Comparison of ENCODE assay signal across 16 cellular contexts in genomic region chr9:130990362-130991226, GRCh38. TPM values are rescaled to one million over a fixed set of nuclear protein-coding genes. Genes with fewer than 3 reads are reported as not detected.
DNase-seq lines count a peak whose midpoint lies in the region; ATAC-seq, FAIRE-seq and TF ChIP-seq lines count a peak whose summit lies in the region.
"Had no signal": no experiment of that assay in that cellular context is flagged by ENCODE, and none has a peak within 500 bp of the region (broad histone marks: within the 10 kb centered on the region; RNA-seq: fewer than 3 reads in every experiment).

No MANE protein-coding gene starts in this region.

- H3K18ac ChIP-seq in neuronal stem cell (ENCODE audit: low read length), result peak overlapping the region; percentile 76

- H3K9me3 ChIP-seq in NT2/D1 (ENCODE audit: insufficient read depth, low read length), result no peaks in the 10 kb centered on the region
- no peaks in the 10 kb centered on the region for H3K9me3 ChIP-seq in endodermal cell (ENCODE audit: control insufficient read depth, low read length)
- H3K9me3 ChIP-seq in neuronal stem cell (replicated peaks in 1 of 2; ENCODE audit: control insufficient read depth in 2 of 2, insufficient read depth in 1 of 2, low read depth in 1 of 2, low read length in 2 of 2), result no peaks in the 10 kb centered on the region
- H3K9me3 ChIP-seq: A549, Caco-2, SJSA1 had no signal

- peaks cover 4% of the 10 kb centered on the region for H3K27me3 ChIP-seq in NT2/D1 (ENCODE audit: insufficient read depth, insufficient read length)
- H3K27me3 ChIP-seq in endodermal cell (ENCODE audit: control insufficient read depth, insufficient read depth, low read length, poor library complexity, severe bottlenecking), result no peaks in the 10 kb centered on the region
- peaks cover 0 to 14% (median 0%) of the 10 kb centered on the region in 3 experiments for H3K27me3 ChIP-seq in neuronal stem cell (ENCODE audit: control insufficient read depth in 3 of 3, insufficient read depth in 3 of 3, low read depth in 1 of 3, low read length in 3 of 3)

- H3K27ac Mint-ChIP-seq in endodermal cell (no peak overlapping the region), CD14-positive monocyte (no peak overlapping the region)
- H3K27ac Mint-ChIP-seq in effector memory CD8-positive, alpha-beta T cell, result no peak overlapping the region

- DNase-seq in D341Med (ENCODE audit: low spot score) (peak; percentile 19), NT2/D1 (ENCODE audit: low read depth, low spot score) (no peak), endodermal cell (peak; percentile 59), neuronal stem cell (ENCODE audit: low spot score) (no peak), CD14-positive monocyte (ENCODE audit: low spot score) (no peak), frontal cortex (ENCODE audit: low spot score in 2 of 2) (no peak)
- no peak for DNase-seq in effector memory CD8-positive, alpha-beta T cell
- DNase-seq: NCI-H1436, NCI-H2029, NCI-H774, PC-9 had no signal

- no peak for FAIRE-seq in frontal cortex (lab: Jason Lieb, UNC)
- FAIRE-seq: A549 had no signal

- peaks cover 3% of the 10 kb centered on the region for H3K79me1 ChIP-seq in neuronal stem cell (ENCODE audit: low read depth, low read length)

- intact Hi-C loops in CD14-positive monocyte (cut with micrococcal nuclease), result loop anchor here in 1 of 2 donors (10.0 kb wide), 1 partner anchor 286 kb away; no protein-coding TSS in a partner anchor

- no peak overlapping the region for H3K4me3 Mint-ChIP-seq in endodermal cell
- peak overlapping the region in 1 of 2 donors; percentile 2 for H3K4me3 Mint-ChIP-seq in CD14-positive monocyte
- H3K4me3 Mint-ChIP-seq in effector memory CD8-positive, alpha-beta T cell, result no peak overlapping the region

- H4K8ac ChIP-seq in neuronal stem cell (ENCODE audit: low read depth, low read length), result no peak overlapping the region

- TF ChIP-seq CTCF in endodermal cell (conservative IDR thresholded peaks at IDR 0.05), result no peak
- TF ChIP-seq CTCF in CD14-positive monocyte (IDR thresholded peaks at IDR 0.05), result no peak

- H3K4me3 ChIP-seq in NT2/D1 (ENCODE audit: insufficient read length, low read depth), result no peak overlapping the region
- H3K4me3 ChIP-seq in endodermal cell (ENCODE audit: low read length), result no peak overlapping the region
- H3K4me3 ChIP-seq in neuronal stem cell (ENCODE audit: low read length in 2 of 2), result peak overlapping the region in 1 of 2 donors; percentile 12
- H3K4me3 ChIP-seq: A549, PC-9, SJSA1 had no signal

- H3K4ac ChIP-seq in neuronal stem cell (ENCODE audit: low read length), result no peak overlapping the region

- no peak overlapping the region for H3K27ac ChIP-seq in endodermal cell (ENCODE audit: low read depth, low read length)
- H3K27ac ChIP-seq in neuronal stem cell (replicated peaks; ENCODE audit: low read length), result no peak overlapping the region
- H3K27ac ChIP-seq: A549, KMS-11, PC-9, SJSA1 had no signal

- no peak overlapping the region for H2BK15ac ChIP-seq in neuronal stem cell (ENCODE audit: low read length)

- H3K9me3 Mint-ChIP-seq in endodermal cell (no peaks in the 10 kb centered on the region), CD14-positive monocyte (peaks cover 0 to 3% (median 0%) of the 10 kb centered on the region in 7 donors)
- no peaks in the 10 kb centered on the region for H3K9me3 Mint-ChIP-seq in effector memory CD8-positive, alpha-beta T cell

- H3K4me1 ChIP-seq in NT2/D1 (ENCODE audit: insufficient read depth, insufficient read length), result peaks cover 26% of the 10 kb centered on the region
- peaks cover 3% of the 10 kb centered on the region for H3K4me1 ChIP-seq in endodermal cell (ENCODE audit: control insufficient read depth, insufficient read depth, low read length)
- H3K4me1 ChIP-seq in neuronal stem cell (ENCODE audit: control insufficient read depth in 2 of 2, insufficient read depth in 1 of 2, low read depth in 1 of 2, low read length in 2 of 2), result peaks cover 6 to 39% of the 10 kb centered on the region in 2 donors
- H3K4me1 ChIP-seq: Caco-2, SJSA1 had no signal

- peak overlapping the region; percentile 60 for H2AK5ac ChIP-seq in neuronal stem cell (ENCODE audit: low read depth, low read length)

- no peak overlapping the region for H4K91ac ChIP-seq in neuronal stem cell (ENCODE audit: low read depth, low read length, poor library complexity)

- H3K14ac ChIP-seq in neuronal stem cell (ENCODE audit: low read length), result peak overlapping the region; percentile 78

- H3K23ac ChIP-seq in neuronal stem cell (ENCODE audit: low read depth, low read length, poor library complexity), result peak overlapping the region; percentile 66

- H2AFZ ChIP-seq in neuronal stem cell (ENCODE audit: low read length), result peak overlapping the region; percentile 71
- H2AFZ ChIP-seq: PC-9 had no signal

- H3K9ac ChIP-seq in NT2/D1 (ENCODE audit: insufficient read length, low read depth) (peak overlapping the region; percentile 47), endodermal cell (ENCODE audit: extremely low read depth, low read length, poor library complexity, severe bottlenecking) (no peak overlapping the region), neuronal stem cell (ENCODE audit: low read depth, low read length, poor library complexity) (no peak overlapping the region)
- H3K9ac ChIP-seq: KMS-11 had no signal

- H2BK5ac ChIP-seq in neuronal stem cell (ENCODE audit: low read length), result no peak overlapping the region

- H3K4me2 ChIP-seq in neuronal stem cell (ENCODE audit: insufficient read depth, low read length, poor library complexity, severe bottlenecking), result no peak overlapping the region
- H3K4me2 ChIP-seq: A549, KMS-11, PC-9 had no signal

- H3K36me3 ChIP-seq in NT2/D1 (ENCODE audit: insufficient read depth, insufficient read length, low read length) (no peaks in the 10 kb centered on the region), endodermal cell (ENCODE audit: control insufficient read depth, insufficient read depth, low read length) (no peaks in the 10 kb centered on the region), neuronal stem cell (replicated peaks in 1 of 2; ENCODE audit: control insufficient read depth in 2 of 2, insufficient read depth in 2 of 2, low read length in 2 of 2) (no peaks in the 10 kb centered on the region)
- H3K36me3 ChIP-seq: SJSA1 had no signal

- ATAC-seq in effector memory CD8-positive, alpha-beta T cell (replicated peaks), result no peak

- 72 to 80% methylated on average over 15 to 24 of the region's 24 CpGs for WGBS in endodermal cell (ENCODE audit: insufficient coverage in 1 of 2, insufficient read length in 1 of 2), 2 experiments
- WGBS in neuronal stem cell (ENCODE audit: extremely low coverage in 2 of 2, insufficient read length in 2 of 2, insufficient replicate concordance in 1 of 2), 2 donors, result 100% methylated on average over 1 of the region's 24 CpGs; no CpG with 5 or more reads in 1 of the 2 donors

- H3K27me3 Mint-ChIP-seq in endodermal cell (ENCODE audit: insufficient read depth) (peaks cover 9% of the 10 kb centered on the region), CD14-positive monocyte (ENCODE audit: low read depth in 3 of 3) (peaks cover 0 to 4% (median 2%) of the 10 kb centered on the region in 3 donors)
- peaks cover 10 to 57% of the 10 kb centered on the region in 2 donors for H3K27me3 Mint-ChIP-seq in effector memory CD8-positive, alpha-beta T cell

- H3K4me1 Mint-ChIP-seq in endodermal cell (peaks cover 10% of the 10 kb centered on the region), CD14-positive monocyte (peaks cover 6% of the 10 kb centered on the region)
- H3K4me1 Mint-ChIP-seq in effector memory CD8-positive, alpha-beta T cell (ENCODE audit: low read depth in 2 of 2), result peaks cover 0 to 9% of the 10 kb centered on the region in 2 donors

- H2BK12ac ChIP-seq in neuronal stem cell (ENCODE audit: low read length), result no peak overlapping the region

- H3K36me3 Mint-ChIP-seq in endodermal cell (ENCODE audit: low read depth) (no peaks in the 10 kb centered on the region), CD14-positive monocyte (no peaks in the 10 kb centered on the region)
- H3K36me3 Mint-ChIP-seq in effector memory CD8-positive, alpha-beta T cell (ENCODE audit: insufficient read depth), result peaks cover 5% of the 10 kb centered on the region

- H2BK120ac ChIP-seq in neuronal stem cell (ENCODE audit: low read depth, low read length), result no peak overlapping the region

RNA-seq across cellular contexts. Expression of gene LAMC3, which starts 18.4 kb away (rescaled TPM):
- total RNA-seq in endodermal cell (10 to 100 TPM; 16.7 to 41.2 TPM), frontal cortex (2.4 TPM)
- polyA plus RNA-seq in endodermal cell (2013, experiment 1 of 2), result 4.3 TPM
- 4.6 TPM for polyA plus RNA-seq in endodermal cell (2013, experiment 2 of 2)
- polyA plus RNA-seq in neuronal stem cell (2013, experiment 1 of 2), result 0.03 TPM
- 0.07 TPM for polyA plus RNA-seq in neuronal stem cell (2013, experiment 2 of 2)
- not detected for polyA plus RNA-seq in CD14-positive monocyte
- total RNA-seq: M059J, SJSA1 had no signal

RNA-seq across cellular contexts. Expression of gene FIBCD1, which starts 51.5 kb away (rescaled TPM):
- total RNA-seq in endodermal cell, result 1 to 10 TPM; 2.8 to 3.7 TPM
- 4.3 TPM for polyA plus RNA-seq in endodermal cell (2013, experiment 1 of 2)
- polyA plus RNA-seq in endodermal cell (2013, experiment 2 of 2), result 3.4 TPM
- 0.82 TPM for polyA plus RNA-seq in neuronal stem cell (2013, experiment 1 of 2)
- polyA plus RNA-seq in neuronal stem cell (2013, experiment 2 of 2), result 0.89 TPM
- polyA plus RNA-seq in CD14-positive monocyte, result not detected
- total RNA-seq in frontal cortex, result 0.82 TPM
- total RNA-seq: Caco-2 had no signal

Comparison
In these comparisons a context has a peak if more than half of its experiments do, and no peak if none do; other contexts are left out.
1. DNase-seq: peak in D341Med (single experiment) and endodermal cell (single experiment); none in NT2/D1 (single experiment), neuronal stem cell (single experiment), CD14-positive monocyte (single experiment), frontal cortex (0 of 2) and effector memory CD8-positive, alpha-beta T cell (0 of 3).